ENCODE assay signal across 8 cellular contexts in genomic region chr19:38647368-38647965, GRCh38.
DNase-seq lines count a peak whose midpoint lies in the region; ATAC-seq and TF ChIP-seq lines count a peak whose summit lies in the region.

ACTN4 (plus strand) TSS chr19:38647649; CDS start chr19:38647746, 97 bp downstream.

- DNase-seq in AG09319 (ENCODE audit: extremely low read depth, low read depth), result peak; percentile 91
- peak; percentile 100 for DNase-seq in NCI-H345 (lab: John Stamatoyannopoulos, UW)
- DNase-seq in activated CD4-positive, CD25-positive, alpha-beta regulatory T cell treated with anti-CD3 and anti-CD28 coated beads, Interleukin-2, amount 50 U/mL, for 16 hours (ENCODE audit: low read depth, low spot score), result peak; percentile 100
- peak; percentile 100 for DNase-seq in central memory CD4-positive, alpha-beta T cell
- peak; percentile 96 for DNase-seq in iris pigment epithelial cell (ENCODE audit: low read depth)
- peak; percentile 99 to 100 for DNase-seq in stimulated activated CD4-positive, alpha-beta T cell treated with anti-CD3 and anti-CD28 coated beads, Interleukin-12 subunit alpha, Interleukin-12 subunit beta, amount 100 ng/mL, for 24 hours (ENCODE audit: low read depth in 2 of 2)

- TF ChIP-seq CTCF in AG09319 (IDR thresholded peaks at IDR 0.05; ENCODE audit: low read depth, low read length), result no peak

- ATAC-seq in GM19023 (IDR thresholded peaks at IDR 0.05; ENCODE audit: unreplicated experiment) (peak; percentile 92), HG03196 (IDR thresholded peaks at IDR 0.05; ENCODE audit: unreplicated experiment) (peak; percentile 87)

Comparison
In these comparisons a context has a peak if more than half of its experiments do, and no peak if none do; other contexts are left out.
1. Peak in every context shown above with its lines: DNase-seq and ATAC-seq.